In the genomic region with DNA sequence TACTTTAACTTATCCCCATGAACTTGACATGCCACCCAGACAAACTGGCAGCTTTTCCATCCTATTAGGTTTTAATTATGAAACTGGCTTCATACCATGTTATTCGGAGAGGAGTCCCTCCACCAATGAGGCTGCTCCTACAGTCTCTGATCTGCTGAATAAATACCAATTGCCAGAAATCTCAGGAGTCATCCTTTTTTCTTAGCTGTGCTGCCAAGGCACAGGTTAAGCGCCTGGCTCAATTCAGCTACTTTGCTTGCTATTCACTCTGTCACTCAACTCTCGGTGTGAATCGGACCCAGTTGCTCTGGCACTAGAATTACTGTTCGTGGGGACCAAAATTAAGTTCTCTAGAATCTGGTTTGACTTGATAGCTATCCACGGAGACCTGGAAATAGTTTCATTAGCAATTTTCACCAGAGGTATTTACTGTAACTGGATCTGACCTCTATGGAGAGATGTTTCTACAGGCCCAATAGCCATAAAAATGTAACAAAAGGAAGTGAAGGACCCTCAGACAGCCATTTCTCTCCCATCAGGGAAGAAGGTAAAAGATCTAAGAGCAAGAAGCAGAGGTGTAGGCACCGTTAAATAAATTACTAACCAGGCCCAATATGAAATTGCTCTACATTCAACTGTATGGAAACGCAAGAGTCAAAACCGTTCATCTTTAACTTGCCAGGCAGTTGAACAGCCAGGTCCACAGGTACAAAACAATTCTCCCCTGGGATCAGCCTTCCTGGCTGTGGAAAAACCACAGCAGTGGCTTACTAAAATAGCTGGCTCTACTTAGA, we compare ENCODE assay signal across 1 cellular context.
TF ChIP-seq lines count a peak whose summit lies in the region.

No MANE protein-coding gene starts in this region.

TF ChIP-seq in WTC11, 78 proteins besides CTCF, POLR2A, EP300 and RAD21 (continued from another document):
- TF ChIP-seq IRF2 (CRISPR knock-in tag; IDR thresholded peaks at IDR 0.05; ENCODE audit: borderline replicate concordance, low read depth) (no peak), ATF1 (CRISPR knock-in tag; IDR thresholded peaks at IDR 0.05) (no peak)
- TF ChIP-seq, protein P1, sequence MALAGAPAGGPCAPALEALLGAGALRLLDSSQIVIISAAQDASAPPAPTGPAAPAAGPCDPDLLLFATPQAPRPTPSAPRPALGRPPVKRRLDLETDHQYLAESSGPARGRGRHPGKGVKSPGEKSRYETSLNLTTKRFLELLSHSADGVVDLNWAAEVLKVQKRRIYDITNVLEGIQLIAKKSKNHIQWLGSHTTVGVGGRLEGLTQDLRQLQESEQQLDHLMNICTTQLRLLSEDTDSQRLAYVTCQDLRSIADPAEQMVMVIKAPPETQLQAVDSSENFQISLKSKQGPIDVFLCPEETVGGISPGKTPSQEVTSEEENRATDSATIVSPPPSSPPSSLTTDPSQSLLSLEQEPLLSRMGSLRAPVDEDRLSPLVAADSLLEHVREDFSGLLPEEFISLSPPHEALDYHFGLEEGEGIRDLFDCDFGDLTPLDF (CRISPR knock-in tag; IDR thresholded peaks at IDR 0.05) = no peak
